11 cellular contexts compared by ENCODE assay signal in the genomic region with DNA sequence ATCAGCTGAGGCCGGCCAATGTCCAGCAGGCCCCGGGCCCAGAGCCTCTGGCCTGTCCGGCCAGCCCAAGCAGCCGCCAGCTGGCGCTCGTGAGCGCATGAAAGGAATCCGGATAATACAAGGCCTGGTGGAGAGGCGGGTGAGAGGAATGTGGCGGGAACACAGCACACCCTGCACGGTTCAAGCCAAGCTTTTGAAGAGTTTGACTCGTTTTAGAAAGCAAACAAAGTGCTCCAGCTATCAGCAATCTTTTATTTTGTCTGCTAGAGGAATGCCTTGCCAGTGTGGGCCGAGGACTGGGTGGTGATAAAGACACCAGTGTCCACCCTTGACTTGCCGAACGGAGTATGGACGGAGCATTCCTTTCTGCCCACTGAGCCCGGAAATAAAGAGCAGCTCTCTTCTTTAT. TPM values are rescaled to one million over a fixed set of nuclear protein-coding genes. Genes with fewer than 3 reads are reported as not detected.
DNase-seq lines count a peak whose midpoint lies in the region; ATAC-seq and TF ChIP-seq lines count a peak whose summit lies in the region.
"Had no signal": no experiment of that assay in that cellular context is flagged by ENCODE, and none has a peak within 500 bp of the region (broad histone marks: within the 10 kb centered on the region; RNA-seq: fewer than 3 reads in every experiment).

No MANE protein-coding gene starts in this region.

- peak; percentile 29 for TF ChIP-seq CTCF in IMR-90 (conservative IDR thresholded peaks at IDR 0.05; ENCODE audit: low read depth, low read length)
- peak; percentile 64 for TF ChIP-seq CTCF in liver (IDR thresholded peaks at IDR 0.05; ENCODE audit: low read depth, low read length, missing input control)
- peak in 5 of 7 experiments; percentile 50 to 91 (median 82) for TF ChIP-seq CTCF in stomach (IDR thresholded peaks at IDR 0.05)
- TF ChIP-seq CTCF in CD8-positive, alpha-beta T cell (IDR thresholded peaks at IDR 0.05), result no peak

- ATAC-seq in IMR-90 (ENCODE audit: low read depth) (no peak), HG03342 (IDR thresholded peaks at IDR 0.05; ENCODE audit: unreplicated experiment) (no peak)
- ATAC-seq in CD8-positive, alpha-beta T cell, result no peak

- H3K27me3 ChIP-seq in IMR-90 (ENCODE audit: control insufficient read depth, insufficient read depth, low read length) (no peaks in the 10 kb centered on the region), liver (ENCODE audit: control insufficient read depth in 4 of 4, insufficient read depth in 4 of 4, low read length in 3 of 4) (no peaks in the 10 kb centered on the region), stomach (no peaks in the 10 kb centered on the region)
- H3K27me3 ChIP-seq in CD8-positive, alpha-beta T cell (ENCODE audit: insufficient read depth, low read length), result no peaks in the 10 kb centered on the region

- H3K9me3 ChIP-seq in IMR-90 (ENCODE audit: control insufficient read depth, insufficient read depth, low read length), result no peaks in the 10 kb centered on the region
- no peaks in the 10 kb centered on the region for H3K9me3 ChIP-seq in liver (ENCODE audit: control insufficient read depth in 4 of 4, low read length in 3 of 4)
- H3K9me3 ChIP-seq in stomach, result no peaks in the 10 kb centered on the region
- H3K9me3 ChIP-seq in CD8-positive, alpha-beta T cell (ENCODE audit: low read length), result no peaks in the 10 kb centered on the region

- H3K4me2 ChIP-seq in IMR-90 (ENCODE audit: low read depth, low read length), result no peak overlapping the region

- TF ChIP-seq EP300 in stomach (IDR thresholded peaks at IDR 0.05), result no peak

- no peak overlapping the region for H3K27ac ChIP-seq in IMR-90 (ENCODE audit: insufficient read depth, low read length)
- H3K27ac ChIP-seq in liver (ENCODE audit: low read depth in 1 of 2, low read length in 2 of 2), result no peak overlapping the region
- H3K27ac ChIP-seq in stomach, result no peak overlapping the region
- no peak overlapping the region for H3K27ac ChIP-seq in CD8-positive, alpha-beta T cell (ENCODE audit: low read depth, low read length)
- H3K27ac ChIP-seq: epithelial cell of prostate had no signal

- no TSS peak for BruUV-seq in IMR-90 (replicated peaks; lab: Mats Ljungman, UMichigan)

- no peak overlapping the region for H2AK5ac ChIP-seq in IMR-90 (ENCODE audit: low read depth, low read length)

- H2BK20ac ChIP-seq in IMR-90 (ENCODE audit: low read depth, low read length), result no peak overlapping the region

- H3K4me3 Mint-ChIP-seq in CD8-positive, alpha-beta T cell, result no peak overlapping the region

- no peak overlapping the region for H3K56ac ChIP-seq in IMR-90 (ENCODE audit: extremely low read depth, insufficient read depth, low read length)

- H3K4me3 ChIP-seq in IMR-90 (ENCODE audit: insufficient read depth, low read depth, low read length), result no peak overlapping the region
- H3K4me3 ChIP-seq in liver (ENCODE audit: low read depth in 1 of 3, low read length in 3 of 3), result no peak overlapping the region
- H3K4me3 ChIP-seq in stomach, result no peak overlapping the region
- H3K4me3 ChIP-seq in CD8-positive, alpha-beta T cell (ENCODE audit: low read depth, low read length), result no peak overlapping the region

- H3K36me3 ChIP-seq in IMR-90 (ENCODE audit: control insufficient read depth, insufficient read depth, low read length), result no peaks in the 10 kb centered on the region
- H3K36me3 ChIP-seq in liver (ENCODE audit: control insufficient read depth in 4 of 4, insufficient read depth in 3 of 4, low read depth in 1 of 4, low read length in 3 of 4), result no peaks in the 10 kb centered on the region
- no peaks in the 10 kb centered on the region for H3K36me3 ChIP-seq in stomach
- no peaks in the 10 kb centered on the region for H3K36me3 ChIP-seq in CD8-positive, alpha-beta T cell (ENCODE audit: insufficient read depth, low read length)

- H3K36me3 Mint-ChIP-seq in CD8-positive, alpha-beta T cell, result peaks cover 32% of the 10 kb centered on the region

- no peaks in the 10 kb centered on the region for H3K79me1 ChIP-seq in IMR-90 (ENCODE audit: low read depth in 1 of 2, low read length in 2 of 2)

- no peak overlapping the region for H3K9ac ChIP-seq in IMR-90 (ENCODE audit: low read depth, low read length)
- no peak overlapping the region for H3K9ac ChIP-seq in liver (ENCODE audit: low read depth in 1 of 2, low read length in 2 of 2)

- TF ChIP-seq RAD21 in IMR-90 (IDR thresholded peaks at IDR 0.05; ENCODE audit: low read length) (peak; percentile 19), liver (IDR thresholded peaks at IDR 0.05) (peak; percentile 81 to 90)

- DNase-seq in IMR-90 (no peak), fibroblast of gingiva (ENCODE audit: low read depth) (peak; percentile 30), stomach (peak; percentile 87), amniotic stem cell (lab: John Stamatoyannopoulos, UW) (no peak), GM19238 (ENCODE audit: insufficient read length, low spot score) (no peak)
- no peak for DNase-seq in CD8-positive, alpha-beta T cell
- DNase-seq: NCI-H1417 treated with DMSO at 0.1 percent for 48 hours, retina had no signal

- no peak overlapping the region for H3K18ac ChIP-seq in IMR-90 (ENCODE audit: low read depth, low read length)

- H3K4ac ChIP-seq in IMR-90 (ENCODE audit: low read depth, low read length), result no peak overlapping the region

- 52% methylated on average over 13 of the region's 17 CpGs; no CpG with 5 or more reads in 1 of the 2 experiments for WGBS in IMR-90 (ENCODE audit: extremely low coverage in 2 of 2, insufficient read length in 1 of 2), 2 experiments
- 57% methylated on average over 17 of the region's 17 CpGs for WGBS in liver
- 26 to 43% (median 38%) methylated on average over 17 of the region's 17 CpGs for WGBS in stomach, 5 donors

- no peak for TF ChIP-seq POLR2A in IMR-90 (IDR thresholded peaks at IDR 0.05; ENCODE audit: low read depth, low read length)
- TF ChIP-seq POLR2A in stomach (IDR thresholded peaks at IDR 0.05), result no peak

- no peak overlapping the region for H3K14ac ChIP-seq in IMR-90 (replicated peaks; ENCODE audit: low read depth, low read length)

- no peaks in the 10 kb centered on the region for H4K20me1 ChIP-seq in IMR-90 (ENCODE audit: insufficient read depth, low read length)

- no peak overlapping the region for H2BK5ac ChIP-seq in IMR-90 (ENCODE audit: low read depth, low read length, poor library complexity, severe bottlenecking)

- POLR2A ChIA-PET in IMR-90 (lab: Charles Lee; ENCODE audit: unreplicated experiment), result no interaction called here
- POLR2A ChIA-PET in CD8-positive, alpha-beta T cell (lab: Charles Lee), result no interaction called here

- H2BK15ac ChIP-seq in IMR-90 (ENCODE audit: low read depth, low read length), result no peak overlapping the region

- no peak overlapping the region for H2BK120ac ChIP-seq in IMR-90 (ENCODE audit: low read depth, low read length)

- no peak overlapping the region for H2AK9ac ChIP-seq in IMR-90 (replicated peaks; ENCODE audit: low read depth, low read length, poor library complexity)

- dilution Hi-C loops in IMR-90 (cut with HindIII; ENCODE audit: low sequenced_read_pairs, unreplicated experiment), result no loop called here

- H3K27me3 Mint-ChIP-seq in CD8-positive, alpha-beta T cell (ENCODE audit: low read depth), result no peaks in the 10 kb centered on the region

- H3K27ac Mint-ChIP-seq in CD8-positive, alpha-beta T cell, result no peak overlapping the region

- H3K4me1 Mint-ChIP-seq in CD8-positive, alpha-beta T cell (ENCODE audit: low read depth), result peaks cover 7% of the 10 kb centered on the region

- H2AFZ ChIP-seq in IMR-90 (replicated peaks; ENCODE audit: low read length, poor library complexity), result no peak overlapping the region

- no peak overlapping the region for H3K23ac ChIP-seq in IMR-90 (ENCODE audit: low read depth, low read length)

- no peaks in the 10 kb centered on the region for H3K9me1 ChIP-seq in IMR-90 (ENCODE audit: insufficient read depth, low read length)

- CTCF ChIA-PET in IMR-90 (lab: Yijun Ruan, JAX), result interaction anchor here (0.6 kb wide), 1 partner anchor 124 kb away, joined by 5 read pairs; no protein-coding TSS in a partner anchor
- CTCF ChIA-PET in CD8-positive, alpha-beta T cell (lab: Charles Lee), result interaction anchor here (1.0 to 2.1 kb wide), 3 partner anchors 9 to 254 kb away, joined by 3 to 8 read pairs (median 3); partner anchors contain the start of gene NEDD9

- H4K5ac ChIP-seq in IMR-90 (ENCODE audit: low read depth, low read length), result no peak overlapping the region

- in situ Hi-C loops in IMR-90 (cut with MboI; ENCODE audit: low sequenced_read_pairs), result no loop called here

- no peaks in the 10 kb centered on the region for H3K9me3 Mint-ChIP-seq in CD8-positive, alpha-beta T cell

- intact Hi-C loops in IMR-90 (cut with micrococcal nuclease), result no loop called here
- intact Hi-C loops in stomach (cut with DNase I; ENCODE audit: low total_unique reads), result no loop called here
- intact Hi-C loops in CD8-positive, alpha-beta T cell (cut with DNase I, micrococcal nuclease), result no loop called here

- H4K8ac ChIP-seq in IMR-90 (ENCODE audit: low read depth in 2 of 2, low read length in 2 of 2), result no peak overlapping the region

- H4K91ac ChIP-seq in IMR-90 (ENCODE audit: insufficient read depth, low read depth, low read length), result no peak overlapping the region

- no peaks in the 10 kb centered on the region for H3K4me1 ChIP-seq in IMR-90 (ENCODE audit: control insufficient read depth, insufficient read depth, low read length)
- no peaks in the 10 kb centered on the region for H3K4me1 ChIP-seq in liver (ENCODE audit: control insufficient read depth in 4 of 4, insufficient read depth in 4 of 4, low read length in 3 of 4)
- H3K4me1 ChIP-seq in stomach, result peaks cover 9 to 29% (median 19%) of the 10 kb centered on the region in 4 donors
- peaks cover 4% of the 10 kb centered on the region for H3K4me1 ChIP-seq in CD8-positive, alpha-beta T cell (ENCODE audit: insufficient read depth, low read length)

TF ChIP-seq in IMR-90, 13 proteins besides CTCF, POLR2A, EP300 and RAD21:
- TF ChIP-seq RFX5 (IDR thresholded peaks at IDR 0.05; ENCODE audit: low read depth, low read length), result no peak
- peak; percentile 18; the same call in 1 of the 2 replicates for TF ChIP-seq SMC3 (IDR thresholded peaks at IDR 0.05; ENCODE audit: low read depth, low read length)
TF ChIP-seq in IMR-90: peak in this region for 1.

TF ChIP-seq in liver, 16 proteins besides CTCF, POLR2A, EP300 and RAD21 (continues in another document):
- TF ChIP-seq RXRA (IDR thresholded peaks at IDR 0.05) (peak; percentile 10 to 46), GABPA (IDR thresholded peaks at IDR 0.05 in 1 of 2, conservative IDR thresholded peaks at IDR 0.05 in 1 of 2) (no peak), SP1 (IDR thresholded peaks at IDR 0.05) (peak; percentile 38), YY1 (IDR thresholded peaks at IDR 0.05) (peak; percentile 28), HNF4A (conservative IDR thresholded peaks at IDR 0.05) (peak in 1 of 2 donors; percentile 41), FOXA1 (IDR thresholded peaks at IDR 0.05) (no peak)

RNA-seq across cellular contexts. Expression of gene NEDD9, which starts 9.3 kb away (rescaled TPM):
- total RNA-seq in IMR-90 (2012; rRNA removed) (16.5 and 16.7 TPM in 2 replicates), liver (10 to 100 TPM in 1 of 2 donors, 1 to 10 TPM in 1; 7.8 to 15.7 TPM), stomach (10 to 100 TPM; 11.3 to 97.9 (median 48.2) TPM)
- polyA plus RNA-seq in IMR-90 (2012; rRNA removed) (7.6 and 8.2 TPM in 2 replicates), liver (10 to 100 TPM in 1 of 2 donors, 1 to 10 TPM in 1; 7.5 to 16.8 TPM), stomach (10 to 100 TPM in 1 of 3 donors, 1 to 10 TPM in 2; 4.2 to 19.6 (median 9.2) TPM)
- polyA plus RNA-seq in IMR-90 (2012; cell fraction: cytosol; rRNA removed), result 5.4 and 7.2 TPM in 2 replicates
- polyA plus RNA-seq in IMR-90 (2012; cell fraction: nucleus; rRNA removed; ENCODE audit: low replicate concordance), result 9.9 and 17.1 TPM in 2 replicates
- 10 to 100 TPM; 41.2 to 44.2 TPM for total RNA-seq in CD8-positive, alpha-beta T cell

Comparison
In these comparisons a context has a peak if more than half of its experiments do, and no peak if none do; other contexts are left out.
1. DNase-seq: peak in fibroblast of gingiva (single experiment) and stomach (single experiment); none in IMR-90 (single experiment), amniotic stem cell (single experiment), CD8-positive, alpha-beta T cell (0 of 7) and GM19238 (single experiment).